ENCODE assay signal across 16 cellular contexts in genomic region chr9:114225534-114226288, GRCh38.
DNase-seq lines count a peak whose midpoint lies in the region; ATAC-seq and TF ChIP-seq lines count a peak whose summit lies in the region.
"Had no signal": no experiment of that assay in that cellular context is flagged by ENCODE, and none has a peak within 500 bp of the region (broad histone marks: within the 10 kb centered on the region; RNA-seq: fewer than 3 reads in every experiment).

No MANE protein-coding gene starts in this region.

- H3K27me3 ChIP-seq in upper lobe of right lung, result no peaks in the 10 kb centered on the region
- H3K27me3 ChIP-seq: gastrocnemius medialis had no signal

- no peaks in the 10 kb centered on the region for H3K36me3 Mint-ChIP-seq in WTC11
- H3K36me3 Mint-ChIP-seq: activated naive CD4-positive, alpha-beta T cell treated with anti-CD3 and anti-CD28 coated beads, Interleukin-2, amount 50 U/mL, for 24 hours had no signal

- no peaks in the 10 kb centered on the region for H3K9me3 Mint-ChIP-seq in WTC11
- H3K9me3 Mint-ChIP-seq: activated naive CD4-positive, alpha-beta T cell treated with anti-CD3 and anti-CD28 coated beads, Interleukin-2, amount 50 U/mL, for 24 hours; neural crest cell had no signal

- peaks cover 28% of the 10 kb centered on the region for H3K4me1 Mint-ChIP-seq in WTC11
- H3K4me1 Mint-ChIP-seq: activated naive CD4-positive, alpha-beta T cell treated with anti-CD3 and anti-CD28 coated beads, Interleukin-2, amount 50 U/mL, for 24 hours had no signal

- ATAC-seq in WTC11 (no peak), upper lobe of right lung (no peak), GM19397 (IDR thresholded peaks at IDR 0.05; ENCODE audit: unreplicated experiment) (no peak), HG03442 (IDR thresholded peaks at IDR 0.05; ENCODE audit: unreplicated experiment) (no peak)
- ATAC-seq: gastrocnemius medialis, GM12878 had no signal

- intact Hi-C loops in upper lobe of right lung (cut with DNase I), result no loop called here

- H3K4me3 ChIP-seq in upper lobe of right lung, result no peak overlapping the region
- H3K4me3 ChIP-seq: gastrocnemius medialis, GM12878 had no signal

- H3K4me1 ChIP-seq in upper lobe of right lung, result no peaks in the 10 kb centered on the region

- peak overlapping the region; percentile 40 for H3K27ac Mint-ChIP-seq in WTC11
- H3K27ac Mint-ChIP-seq: activated naive CD4-positive, alpha-beta T cell treated with anti-CD3 and anti-CD28 coated beads, Interleukin-2, amount 50 U/mL, for 24 hours had no signal

- no peak overlapping the region for H3K4me3 Mint-ChIP-seq in WTC11
- H3K4me3 Mint-ChIP-seq: activated naive CD4-positive, alpha-beta T cell treated with anti-CD3 and anti-CD28 coated beads, Interleukin-2, amount 50 U/mL, for 24 hours; neural crest cell had no signal

- DNase-seq in A172 (ENCODE audit: low spot score), result peak; percentile 80
- DNase-seq in HT1080 (ENCODE audit: low read depth), result peak; percentile 93
- DNase-seq in WTC11 (ENCODE audit: low spot score), result no peak
- DNase-seq in hepatic stellate cell (ENCODE audit: low spot score), result peak; percentile 68
- DNase-seq in upper lobe of right lung, result no peak
- no peak for DNase-seq in NCI-H446 (lab: John Stamatoyannopoulos, UW)
- DNase-seq: gastrocnemius medialis, kidney glomerular epithelial cell, NCI-H1048, NCI-H510A treated with DMSO at 0.1 percent for 48 hours, WERI-Rb-1 had no signal

- POLR2A ChIA-PET in WTC11 (lab: Charles Lee), result no interaction called here

- no peaks in the 10 kb centered on the region for H3K36me3 ChIP-seq in upper lobe of right lung
- H3K36me3 ChIP-seq: gastrocnemius medialis had no signal

- no peaks in the 10 kb centered on the region for H3K27me3 Mint-ChIP-seq in WTC11 (ENCODE audit: low read depth)
- H3K27me3 Mint-ChIP-seq: activated naive CD4-positive, alpha-beta T cell treated with anti-CD3 and anti-CD28 coated beads, Interleukin-2, amount 50 U/mL, for 24 hours had no signal

- H3K27ac ChIP-seq in upper lobe of right lung, result no peak overlapping the region
- H3K27ac ChIP-seq: gastrocnemius medialis, WERI-Rb-1 had no signal

- H3K9me3 ChIP-seq in upper lobe of right lung, result no peaks in the 10 kb centered on the region
- H3K9me3 ChIP-seq: gastrocnemius medialis had no signal

- TF ChIP-seq CTCF in WTC11 (IDR thresholded peaks at IDR 0.05) (no peak), upper lobe of right lung (IDR thresholded peaks at IDR 0.05) (no peak)

- CTCF ChIA-PET in WTC11 (lab: Charles Lee), result interaction anchor here (1.0 kb wide), 1 partner anchor 143 kb away, joined by 3 read pairs; no protein-coding TSS in a partner anchor

TF ChIP-seq in WTC11, 78 proteins besides CTCF, POLR2A, EP300 and RAD21 (continues in another document):
- TF ChIP-seq E2F1 (CRISPR knock-in tag; IDR thresholded peaks at IDR 0.05) (no peak), ATF1 (CRISPR knock-in tag; IDR thresholded peaks at IDR 0.05) (no peak), MYBL2 (CRISPR knock-in tag; IDR thresholded peaks at IDR 0.05) (no peak), TCF7 (CRISPR knock-in tag; IDR thresholded peaks at IDR 0.05; ENCODE audit: low read depth) (no peak), ZBTB21 (CRISPR knock-in tag; IDR thresholded peaks at IDR 0.05; ENCODE audit: borderline replicate concordance) (no peak), MLX (CRISPR knock-in tag; IDR thresholded peaks at IDR 0.05) (no peak), AR (CRISPR knock-in tag; IDR thresholded peaks at IDR 0.05) (no peak), CDX4 (CRISPR knock-in tag; IDR thresholded peaks at IDR 0.05; ENCODE audit: borderline replicate concordance) (no peak), ZNF232 (CRISPR knock-in tag; IDR thresholded peaks at IDR 0.05) (no peak), ZBTB43 (CRISPR knock-in tag; IDR thresholded peaks at IDR 0.05) (no peak), NR2C2 (CRISPR knock-in tag; IDR thresholded peaks at IDR 0.05) (no peak), NR1H2 (CRISPR knock-in tag; IDR thresholded peaks at IDR 0.05) (no peak), ARID4B (CRISPR knock-in tag; IDR thresholded peaks at IDR 0.05; ENCODE audit: borderline replicate concordance) (no peak), GABPB1 (CRISPR knock-in tag; IDR thresholded peaks at IDR 0.05) (no peak), MXD4 (CRISPR knock-in tag; IDR thresholded peaks at IDR 0.05; ENCODE audit: borderline replicate concordance) (no peak)

Comparison
In these comparisons a context has a peak if more than half of its experiments do, and no peak if none do; other contexts are left out.
1. DNase-seq: peak in A172 (single experiment), HT1080 (single experiment) and hepatic stellate cell (single experiment); none in WTC11 (single experiment), upper lobe of right lung (single experiment) and NCI-H446 (0 of 2).